In the genomic region with DNA sequence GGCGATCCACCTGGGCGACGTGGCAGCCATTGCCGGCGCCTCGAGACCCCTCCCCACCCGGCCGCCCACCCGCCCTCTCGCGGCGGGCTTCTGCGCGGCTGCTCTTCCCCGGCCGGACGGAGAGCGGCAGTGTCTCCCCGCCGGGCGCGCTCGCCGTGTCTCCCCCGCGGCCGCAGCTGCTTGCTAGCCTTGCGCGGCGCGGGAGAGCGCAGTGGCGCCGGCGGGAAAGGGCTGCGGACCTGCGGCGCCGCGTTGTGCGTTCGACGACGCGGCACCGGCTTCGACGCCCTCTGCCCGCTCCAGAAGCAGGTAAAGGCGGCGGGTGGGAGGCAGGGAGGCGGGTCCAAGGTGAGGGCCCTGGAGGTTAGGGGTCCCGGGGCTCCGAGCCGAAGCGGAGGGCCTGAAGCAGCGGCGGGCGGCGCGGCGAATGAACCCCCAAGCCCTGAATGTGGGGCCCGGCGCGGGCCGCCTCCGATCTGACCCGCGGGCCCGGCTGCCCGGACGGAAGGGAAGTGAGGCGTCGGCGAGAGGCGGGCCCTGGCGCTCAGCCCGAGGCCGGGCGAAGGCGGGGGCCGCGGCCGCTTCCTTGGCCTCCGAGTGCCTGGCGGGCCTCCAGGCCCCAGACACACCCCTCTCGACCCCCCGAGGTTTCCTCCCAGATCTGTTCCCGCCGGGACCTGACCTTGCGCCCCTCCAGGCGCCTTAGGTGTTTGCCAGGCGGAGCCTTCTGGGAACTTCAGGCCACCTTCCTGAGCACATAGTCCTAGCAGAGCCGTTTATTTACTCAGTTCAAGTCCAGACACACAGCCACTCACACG, we compare ENCODE assay signal across 1 cellular context.
TF ChIP-seq lines count a peak whose summit lies in the region.

Gene N4BP2 (plus strand): TSS at position 129 of the 818 bp plus-strand sequence. CDS start 40,491 bp downstream, outside the sequence.

TF ChIP-seq in K562, 482 proteins besides CTCF, POLR2A, EP300 and RAD21 (continued from another document and continues in another):
- TF ChIP-seq ATF2 (CRISPR knock-in tag; IDR thresholded peaks at IDR 0.05) (no peak), JUNB (CRISPR knock-in tag; conservative IDR thresholded peaks at IDR 0.05) (no peak), WHSC1 (IDR thresholded peaks at IDR 0.05; ENCODE audit: low read length) (no peak), KAT7 (CRISPR knock-in tag; IDR thresholded peaks at IDR 0.05; ENCODE audit: borderline replicate concordance) (peak; percentile 84; the same call in 1 of the 2 replicates), CHD1 (IDR thresholded peaks at IDR 0.05; ENCODE audit: low read length) (peak; percentile 76), PHF20 (IDR thresholded peaks at IDR 0.05; ENCODE audit: partially characterized antibody) (peak; percentile 39), KAT2B (IDR thresholded peaks at IDR 0.05; ENCODE audit: low read depth, low read length) (no peak), TEAD1 (CRISPR knock-in tag; IDR thresholded peaks at IDR 0.05) (peak in 1 of 2 experiments; percentile 96; a peak in 2 of 4 replicates), CHD7 (IDR thresholded peaks at IDR 0.05; ENCODE audit: low read depth, low read length) (no peak), SUPT5H (IDR thresholded peaks at IDR 0.05) (peak; percentile 68), CBX5 (IDR thresholded peaks at IDR 0.05; ENCODE audit: borderline replicate concordance, low read depth) (no peak), POLR2B (IDR thresholded peaks at IDR 0.05; ENCODE audit: low read depth, partially characterized antibody) (peak; percentile 69), NFE2L1 (tag; IDR thresholded peaks at IDR 0.05; ENCODE audit: borderline replicate concordance, low read depth) (no peak), ZNF280B (CRISPR knock-in tag; IDR thresholded peaks at IDR 0.05) (no peak), FOXP4 (CRISPR knock-in tag; IDR thresholded peaks at IDR 0.05; ENCODE audit: borderline replicate concordance) (peak; percentile 88; the same call in 1 of the 2 replicates), CXXC5 (CRISPR knock-in tag; IDR thresholded peaks at IDR 0.05) (peak; percentile 95), HNRNPK (IDR thresholded peaks at IDR 0.05; ENCODE audit: low read depth, low read length, poor library complexity, severe bottlenecking) (peak; percentile 51), FOXK1 (CRISPR knock-in tag; IDR thresholded peaks at IDR 0.05; ENCODE audit: borderline replicate concordance) (no peak), KAT8 (IDR thresholded peaks at IDR 0.05; ENCODE audit: low read depth) (no peak), POLR2AphosphoS5 (IDR thresholded peaks at IDR 0.05; ENCODE audit: control insufficient read depth, insufficient read depth, low read depth, low read length) (peak; percentile 49; the same call in 1 of the 2 replicates)
- TF ChIP-seq, protein P1, sequence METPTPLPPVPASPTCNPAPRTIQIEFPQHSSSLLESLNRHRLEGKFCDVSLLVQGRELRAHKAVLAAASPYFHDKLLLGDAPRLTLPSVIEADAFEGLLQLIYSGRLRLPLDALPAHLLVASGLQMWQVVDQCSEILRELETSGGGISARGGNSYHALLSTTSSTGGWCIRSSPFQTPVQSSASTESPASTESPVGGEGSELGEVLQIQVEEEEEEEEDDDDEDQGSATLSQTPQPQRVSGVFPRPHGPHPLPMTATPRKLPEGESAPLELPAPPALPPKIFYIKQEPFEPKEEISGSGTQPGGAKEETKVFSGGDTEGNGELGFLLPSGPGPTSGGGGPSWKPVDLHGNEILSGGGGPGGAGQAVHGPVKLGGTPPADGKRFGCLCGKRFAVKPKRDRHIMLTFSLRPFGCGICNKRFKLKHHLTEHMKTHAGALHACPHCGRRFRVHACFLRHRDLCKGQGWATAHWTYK (CRISPR knock-in tag; IDR thresholded peaks at IDR 0.05): no peak
- TF ChIP-seq, protein P2, sequence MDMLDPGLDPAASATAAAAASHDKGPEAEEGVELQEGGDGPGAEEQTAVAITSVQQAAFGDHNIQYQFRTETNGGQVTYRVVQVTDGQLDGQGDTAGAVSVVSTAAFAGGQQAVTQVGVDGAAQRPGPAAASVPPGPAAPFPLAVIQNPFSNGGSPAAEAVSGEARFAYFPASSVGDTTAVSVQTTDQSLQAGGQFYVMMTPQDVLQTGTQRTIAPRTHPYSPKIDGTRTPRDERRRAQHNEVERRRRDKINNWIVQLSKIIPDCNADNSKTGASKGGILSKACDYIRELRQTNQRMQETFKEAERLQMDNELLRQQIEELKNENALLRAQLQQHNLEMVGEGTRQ (CRISPR knock-in tag; IDR thresholded peaks at IDR 0.05): no peak
- TF ChIP-seq, protein P3, sequence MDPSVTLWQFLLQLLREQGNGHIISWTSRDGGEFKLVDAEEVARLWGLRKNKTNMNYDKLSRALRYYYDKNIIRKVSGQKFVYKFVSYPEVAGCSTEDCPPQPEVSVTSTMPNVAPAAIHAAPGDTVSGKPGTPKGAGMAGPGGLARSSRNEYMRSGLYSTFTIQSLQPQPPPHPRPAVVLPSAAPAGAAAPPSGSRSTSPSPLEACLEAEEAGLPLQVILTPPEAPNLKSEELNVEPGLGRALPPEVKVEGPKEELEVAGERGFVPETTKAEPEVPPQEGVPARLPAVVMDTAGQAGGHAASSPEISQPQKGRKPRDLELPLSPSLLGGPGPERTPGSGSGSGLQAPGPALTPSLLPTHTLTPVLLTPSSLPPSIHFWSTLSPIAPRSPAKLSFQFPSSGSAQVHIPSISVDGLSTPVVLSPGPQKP (CRISPR knock-in tag; IDR thresholded peaks at IDR 0.05): no peak
- TF ChIP-seq, protein P4, sequence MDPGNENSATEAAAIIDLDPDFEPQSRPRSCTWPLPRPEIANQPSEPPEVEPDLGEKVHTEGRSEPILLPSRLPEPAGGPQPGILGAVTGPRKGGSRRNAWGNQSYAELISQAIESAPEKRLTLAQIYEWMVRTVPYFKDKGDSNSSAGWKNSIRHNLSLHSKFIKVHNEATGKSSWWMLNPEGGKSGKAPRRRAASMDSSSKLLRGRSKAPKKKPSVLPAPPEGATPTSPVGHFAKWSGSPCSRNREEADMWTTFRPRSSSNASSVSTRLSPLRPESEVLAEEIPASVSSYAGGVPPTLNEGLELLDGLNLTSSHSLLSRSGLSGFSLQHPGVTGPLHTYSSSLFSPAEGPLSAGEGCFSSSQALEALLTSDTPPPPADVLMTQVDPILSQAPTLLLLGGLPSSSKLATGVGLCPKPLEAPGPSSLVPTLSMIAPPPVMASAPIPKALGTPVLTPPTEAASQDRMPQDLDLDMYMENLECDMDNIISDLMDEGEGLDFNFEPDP (CRISPR knock-in tag; IDR thresholded peaks at IDR 0.05): 0 out of 2 replicates have a peak, but pooled peaks have one; percentile 53
